Comparison of ENCODE assay signal across 1 cellular context in genomic region chr3:34856081-34856480, GRCh38.
TF ChIP-seq lines count a peak whose summit lies in the region.

No MANE protein-coding gene starts in this region.

TF ChIP-seq in GM23338, 12 proteins besides CTCF, POLR2A, EP300 and RAD21 (continued from another document):
- TF ChIP-seq, protein P1, sequence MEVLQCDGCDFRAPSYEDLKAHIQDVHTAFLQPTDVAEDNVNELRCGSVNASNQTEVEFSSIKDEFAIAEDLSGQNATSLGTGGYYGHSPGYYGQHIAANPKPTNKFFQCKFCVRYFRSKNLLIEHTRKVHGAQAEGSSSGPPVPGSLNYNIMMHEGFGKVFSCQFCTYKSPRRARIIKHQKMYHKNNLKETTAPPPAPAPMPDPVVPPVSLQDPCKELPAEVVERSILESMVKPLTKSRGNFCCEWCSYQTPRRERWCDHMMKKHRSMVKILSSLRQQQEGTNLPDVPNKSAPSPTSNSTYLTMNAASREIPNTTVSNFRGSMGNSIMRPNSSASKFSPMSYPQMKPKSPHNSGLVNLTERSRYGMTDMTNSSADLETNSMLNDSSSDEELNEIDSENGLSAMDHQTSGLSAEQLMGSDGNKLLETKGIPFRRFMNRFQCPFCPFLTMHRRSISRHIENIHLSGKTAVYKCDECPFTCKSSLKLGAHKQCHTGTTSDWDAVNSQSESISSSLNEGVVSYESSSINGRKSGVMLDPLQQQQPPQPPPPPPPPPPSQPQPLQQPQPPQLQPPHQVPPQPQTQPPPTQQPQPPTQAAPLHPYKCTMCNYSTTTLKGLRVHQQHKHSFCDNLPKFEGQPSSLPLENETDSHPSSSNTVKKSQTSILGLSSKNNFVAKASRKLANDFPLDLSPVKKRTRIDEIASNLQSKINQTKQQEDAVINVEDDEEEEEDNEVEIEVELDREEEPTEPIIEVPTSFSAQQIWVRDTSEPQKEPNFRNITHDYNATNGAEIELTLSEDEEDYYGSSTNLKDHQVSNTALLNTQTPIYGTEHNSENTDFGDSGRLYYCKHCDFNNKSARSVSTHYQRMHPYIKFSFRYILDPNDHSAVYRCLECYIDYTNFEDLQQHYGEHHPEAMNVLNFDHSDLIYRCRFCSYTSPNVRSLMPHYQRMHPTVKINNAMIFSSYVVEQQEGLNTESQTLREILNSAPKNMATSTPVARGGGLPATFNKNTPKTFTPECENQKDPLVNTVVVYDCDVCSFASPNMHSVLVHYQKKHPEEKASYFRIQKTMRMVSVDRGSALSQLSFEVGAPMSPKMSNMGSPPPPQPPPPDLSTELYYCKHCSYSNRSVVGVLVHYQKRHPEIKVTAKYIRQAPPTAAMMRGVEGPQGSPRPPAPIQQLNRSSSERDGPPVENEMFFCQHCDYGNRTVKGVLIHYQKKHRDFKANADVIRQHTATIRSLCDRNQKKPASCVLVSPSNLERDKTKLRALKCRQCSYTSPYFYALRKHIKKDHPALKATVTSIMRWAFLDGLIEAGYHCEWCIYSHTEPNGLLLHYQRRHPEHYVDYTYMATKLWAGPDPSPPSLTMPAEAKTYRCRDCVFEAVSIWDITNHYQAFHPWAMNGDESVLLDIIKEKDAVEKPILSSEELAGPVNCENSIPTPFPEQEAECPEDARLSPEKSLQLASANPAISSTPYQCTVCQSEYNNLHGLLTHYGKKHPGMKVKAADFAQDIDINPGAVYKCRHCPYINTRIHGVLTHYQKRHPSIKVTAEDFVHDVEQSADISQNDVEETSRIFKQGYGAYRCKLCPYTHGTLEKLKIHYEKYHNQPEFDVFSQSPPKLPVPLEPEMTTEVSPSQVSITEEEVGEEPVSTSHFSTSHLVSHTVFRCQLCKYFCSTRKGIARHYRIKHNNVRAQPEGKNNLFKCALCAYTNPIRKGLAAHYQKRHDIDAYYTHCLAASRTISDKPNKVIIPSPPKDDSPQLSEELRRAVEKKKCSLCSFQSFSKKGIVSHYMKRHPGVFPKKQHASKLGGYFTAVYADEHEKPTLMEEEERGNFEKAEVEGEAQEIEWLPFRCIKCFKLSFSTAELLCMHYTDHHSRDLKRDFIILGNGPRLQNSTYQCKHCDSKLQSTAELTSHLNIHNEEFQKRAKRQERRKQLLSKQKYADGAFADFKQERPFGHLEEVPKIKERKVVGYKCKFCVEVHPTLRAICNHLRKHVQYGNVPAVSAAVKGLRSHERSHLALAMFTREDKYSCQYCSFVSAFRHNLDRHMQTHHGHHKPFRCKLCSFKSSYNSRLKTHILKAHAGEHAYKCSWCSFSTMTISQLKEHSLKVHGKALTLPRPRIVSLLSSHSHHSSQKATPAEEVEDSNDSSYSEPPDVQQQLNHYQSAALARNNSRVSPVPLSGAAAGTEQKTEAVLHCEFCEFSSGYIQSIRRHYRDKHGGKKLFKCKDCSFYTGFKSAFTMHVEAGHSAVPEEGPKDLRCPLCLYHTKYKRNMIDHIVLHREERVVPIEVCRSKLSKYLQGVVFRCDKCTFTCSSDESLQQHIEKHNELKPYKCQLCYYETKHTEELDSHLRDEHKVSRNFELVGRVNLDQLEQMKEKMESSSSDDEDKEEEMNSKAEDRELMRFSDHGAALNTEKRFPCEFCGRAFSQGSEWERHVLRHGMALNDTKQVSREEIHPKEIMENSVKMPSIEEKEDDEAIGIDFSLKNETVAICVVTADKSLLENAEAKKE (CRISPR knock-in tag; IDR thresholded peaks at IDR 0.05), result no peak
- no peak for TF ChIP-seq POLR2AphosphoS5 (IDR thresholded peaks at IDR 0.05; ENCODE audit: low read depth)
- TF ChIP-seq NANOG (IDR thresholded peaks at IDR 0.05; ENCODE audit: borderline replicate concordance), result no peak
- no peak for TF ChIP-seq ETS1 (IDR thresholded peaks at IDR 0.05)
- no peak for TF ChIP-seq STAT1 (IDR thresholded peaks at IDR 0.05; ENCODE audit: unreplicated experiment)
- TF ChIP-seq CREB1 (CRISPR knock-in tag; IDR thresholded peaks at IDR 0.05; ENCODE audit: low read depth), result no peak
